Comparison of ENCODE assay signal across 34 cellular contexts in genomic region chr5:141761-142160, GRCh38. TPM values are rescaled to one million over a fixed set of nuclear protein-coding genes. Genes with fewer than 3 reads are reported as not detected.
"Had no signal": no experiment of that assay in that cellular context is flagged by ENCODE, and none has a peak within 500 bp of the region (broad histone marks: within the 10 kb centered on the region; RNA-seq: fewer than 3 reads in every experiment).

No MANE protein-coding gene starts in this region.

- H3K9me3 Mint-ChIP-seq: natural killer cell treated with Interleukin-12 subunit alpha and Interleukin-12 subunit beta and Interleukin-15 and Interleukin-18, amount 100 ng/mL, for 72 hours had no signal

- H3K9ac ChIP-seq: neural progenitor cell had no signal

- H2AFZ ChIP-seq: neural progenitor cell had no signal

- H3K36me3 Mint-ChIP-seq: natural killer cell treated with Interleukin-12 subunit alpha and Interleukin-12 subunit beta and Interleukin-15 and Interleukin-18, amount 100 ng/mL, for 72 hours; stimulated activated effector memory CD8-positive, alpha-beta T cell treated with anti-CD3 and anti-CD28 coated beads, Interleukin-12 subunit alpha, Interleukin-12 subunit beta, amount 100 ng/mL, for 72 hours had no signal

- H3K36me3 ChIP-seq: gastroesophageal sphincter, heart left ventricle, sigmoid colon, thoracic aorta, tibial nerve, vagina had no signal

- DNase-seq: dermis blood vessel endothelial cell; effector memory CD4-positive, alpha-beta T cell; foreskin keratinocyte; hippocampal formation; islet precursor cell; kidney glomerular epithelial cell; left colon; left ventricle myocardium superior; nucleus accumbens; psoas muscle; right cardiac atrium; sigmoid colon; stimulated activated CD4-positive, alpha-beta T cell treated with anti-CD3 and anti-CD28 coated beads, Interleukin-2, amount 100 ng/mL, for 24 hours; stimulated activated CD4-positive, alpha-beta T cell treated with anti-CD3 and anti-CD28 coated beads, Interleukin-4, amount 100 ng/mL, for 24 hours; stimulated activated naive CD8-positive, alpha-beta T cell treated with anti-CD3 and anti-CD28 coated beads, Interleukin-15, Interleukin-2, amounts not matched to agents 100 U/mL and 50 U/mL, for 24 hours; substantia nigra had no signal

- H3K4me3 Mint-ChIP-seq: memory B cell; natural killer cell treated with Interleukin-12 subunit alpha and Interleukin-12 subunit beta and Interleukin-15 and Interleukin-18, amount 100 ng/mL, for 72 hours; neural progenitor cell; stimulated activated effector memory CD8-positive, alpha-beta T cell treated with anti-CD3 and anti-CD28 coated beads, Interleukin-12 subunit alpha, Interleukin-12 subunit beta, amount 100 ng/mL, for 72 hours had no signal

- H3K4me3 ChIP-seq: coronary artery, gastroesophageal sphincter, heart left ventricle, lung, neural progenitor cell, psoas muscle, sigmoid colon, thoracic aorta, tibial nerve, vagina had no signal

- H3K4me1 Mint-ChIP-seq: neural progenitor cell had no signal

- H3K9me3 ChIP-seq: vagina had no signal

- H3K27me3 ChIP-seq: foreskin keratinocyte, neural progenitor cell, sigmoid colon, tibial nerve, vagina had no signal

- ATAC-seq: esophagus mucosa; foreskin keratinocyte; gastroesophageal sphincter; heart left ventricle; left colon; left ventricle myocardium superior; natural killer cell treated with Interleukin-12 subunit alpha and Interleukin-12 subunit beta and Interleukin-15 and Interleukin-18, amount 100 ng/mL, for 72 hours; psoas muscle; right cardiac atrium; stimulated activated effector memory CD8-positive, alpha-beta T cell treated with anti-CD3 and anti-CD28 coated beads, Interleukin-12 subunit alpha, Interleukin-12 subunit beta, amount 100 ng/mL, for 72 hours; stimulated activated naive CD8-positive, alpha-beta T cell treated with anti-CD3 and anti-CD28 coated beads, Interleukin-15, Interleukin-2, amounts not matched to agents 100 U/mL and 50 U/mL, for 24 hours had no signal

- H3K4me2 ChIP-seq: neural progenitor cell had no signal

- H3K27ac ChIP-seq: coronary artery, epithelial cell of prostate, foreskin keratinocyte, gastroesophageal sphincter, heart left ventricle, psoas muscle, sigmoid colon, thoracic aorta, tibial nerve, vagina had no signal

- H3K4me1 ChIP-seq: foreskin keratinocyte, gastroesophageal sphincter, heart left ventricle, neural progenitor cell, psoas muscle, sigmoid colon, tibial nerve, vagina had no signal

- H3K27ac Mint-ChIP-seq: memory B cell; natural killer cell treated with Interleukin-12 subunit alpha and Interleukin-12 subunit beta and Interleukin-15 and Interleukin-18, amount 100 ng/mL, for 72 hours; stimulated activated effector memory CD8-positive, alpha-beta T cell treated with anti-CD3 and anti-CD28 coated beads, Interleukin-12 subunit alpha, Interleukin-12 subunit beta, amount 100 ng/mL, for 72 hours had no signal

- H3K27me3 Mint-ChIP-seq: natural killer cell treated with Interleukin-12 subunit alpha and Interleukin-12 subunit beta and Interleukin-15 and Interleukin-18, amount 100 ng/mL, for 72 hours had no signal

RNA-seq across cellular contexts. Expression of gene LRRC14B, which starts 49.5 kb away (rescaled TPM):
- total RNA-seq: dermis blood vessel endothelial cell; esophagus mucosa; fibroblast of lung; foreskin keratinocyte; gastroesophageal sphincter; left colon; mononuclear cell; natural killer cell treated with Interleukin-12 subunit alpha and Interleukin-12 subunit beta and Interleukin-15 and Interleukin-18, amount 100 ng/mL, for 72 hours; osteocyte; renal cortical epithelial cell; thoracic aorta; tibial nerve; ureter; vagina had no signal
- polyA plus RNA-seq: fibroblast of lung, foreskin keratinocyte, lung, sigmoid colon had no signal

RNA-seq across cellular contexts. Expression of gene PLEKHG4B, which starts 49.8 kb away (rescaled TPM):
- total RNA-seq: dermis blood vessel endothelial cell; foreskin keratinocyte; left ventricle myocardium superior; natural killer cell treated with Interleukin-12 subunit alpha and Interleukin-12 subunit beta and Interleukin-15 and Interleukin-18, amount 100 ng/mL, for 72 hours; psoas muscle had no signal
- polyA plus RNA-seq: foreskin keratinocyte, heart left ventricle had no signal
